ENCODE assay signal across 37 cellular contexts in the genomic region with DNA sequence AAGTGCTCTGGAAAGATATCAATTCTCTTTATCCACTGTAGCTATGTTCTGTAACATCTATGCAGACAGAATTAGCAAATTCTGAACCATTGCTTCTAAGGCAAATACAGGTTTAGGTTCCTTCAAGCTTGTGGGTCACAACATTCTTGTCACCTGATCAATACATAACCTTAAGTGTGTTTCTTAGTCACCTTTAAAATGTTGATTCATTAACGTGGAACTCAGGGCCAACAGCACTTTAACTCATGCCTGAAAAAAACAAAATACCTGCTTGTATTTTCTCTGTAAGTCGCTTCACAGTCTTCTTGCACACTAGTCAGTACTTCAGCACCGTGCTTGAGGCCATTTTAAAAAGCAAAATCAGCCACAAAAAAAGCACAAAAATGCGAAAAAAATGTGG. TPM values are rescaled to one million over a fixed set of nuclear protein-coding genes. Genes with fewer than 3 reads are reported as not detected.
"Had no signal": no experiment of that assay in that cellular context is flagged by ENCODE, and none has a peak within 500 bp of the region (broad histone marks: within the 10 kb centered on the region; RNA-seq: fewer than 3 reads in every experiment).

No MANE protein-coding gene starts in this region.

- H3K36me3 ChIP-seq: adrenal gland, breast epithelium had no signal

- H3K4me1 ChIP-seq: breast epithelium had no signal

- H3K4me1 Mint-ChIP-seq: activated CD4-positive, alpha-beta T cell treated with anti-CD3 and anti-CD28 coated beads for 36 hours; activated CD4-positive, alpha-beta T cell treated with anti-CD3 and anti-CD28 coated beads, Interleukin-2, amount 10 ng/mL, durations not matched to agents 24 days and 14 days; activated CD8-positive, alpha-beta memory T cell treated with anti-CD3 and anti-CD28 coated beads, Interleukin-2, amount 10 ng/mL, durations not matched to agents 7 days and 5 days; activated naive CD4-positive, alpha-beta T cell treated with anti-CD3 and anti-CD28 coated beads, Interleukin-2, amount 50 U/mL, for 24 hours; activated naive CD8-positive, alpha-beta T cell treated with anti-CD3 and anti-CD28 coated beads for 36 hours; activated naive CD8-positive, alpha-beta T cell treated with anti-CD3 and anti-CD28 coated beads, Interleukin-2, amount 50 U/mL, for 24 hours; central memory CD8-positive, alpha-beta T cell; T-helper 17 cell had no signal

- DNase-seq: activated CD4-positive, alpha-beta memory T cell treated with anti-CD3 and anti-CD28 coated beads for 36 hours; activated CD4-positive, alpha-beta T cell treated with anti-CD3 and anti-CD28 coated beads for 36 hours; activated CD4-positive, alpha-beta T cell treated with anti-CD3 and anti-CD28 coated beads, Interleukin-2, amount 10 ng/mL, durations not matched to agents 24 days and 14 days; activated CD4-positive, CD25-positive, alpha-beta regulatory T cell; activated CD4-positive, CD25-positive, alpha-beta regulatory T cell treated with anti-CD3 and anti-CD28 coated beads, Interleukin-2, amount 50 U/mL, for 72 hours; activated CD8-positive, alpha-beta memory T cell treated with anti-CD3 and anti-CD28 coated beads, Interleukin-2, amount 10 ng/mL, durations not matched to agents 7 days and 5 days; activated CD8-positive, alpha-beta memory T cell treated with anti-CD3 and anti-CD28 coated beads, Interleukin-2, amount 50 U/mL, for 4 hours; activated CD8-positive, alpha-beta T cell treated with anti-CD3 and anti-CD28 coated beads, Interleukin-2, amount 10 ng/mL, durations not matched to agents 7 days and 5 days; activated effector memory CD4-positive, alpha-beta T cell treated with anti-CD3 and anti-CD28 coated beads, Interleukin-2, amount 50 U/mL, for 16 hours; activated naive CD4-positive, alpha-beta T cell treated with anti-CD3 and anti-CD28 coated beads for 36 hours; activated naive CD8-positive, alpha-beta T cell treated with anti-CD3 and anti-CD28 coated beads for 36 hours; activated naive CD8-positive, alpha-beta T cell treated with anti-CD3 and anti-CD28 coated beads, Interleukin-2, amount 50 U/mL, for 24 hours; activated T-cell treated with anti-CD3 and anti-CD28 coated beads, Interleukin-2, amount 50 U/mL, for 1 hour; activated T-cell treated with anti-CD3 and anti-CD28 coated beads, Interleukin-2, amount 50 U/mL, for 48 hours; adrenal gland; amygdala; aorta; body of pancreas; dorsolateral prefrontal cortex; effector memory CD4-positive, alpha-beta T cell; endodermal cell; foreskin fibroblast; head of caudate nucleus; T-helper 1 cell; T-helper 17 cell; T1000 had no signal

- FAIRE-seq: frontal cortex had no signal

- H3K27me3 ChIP-seq: adrenal gland, body of pancreas, breast epithelium had no signal

- H3K4me3 ChIP-seq: adrenal gland, body of pancreas, breast epithelium, coronary artery, dorsolateral prefrontal cortex had no signal

- H3K27me3 Mint-ChIP-seq: activated CD4-positive, alpha-beta T cell treated with anti-CD3 and anti-CD28 coated beads, Interleukin-2, amount 10 ng/mL, durations not matched to agents 24 days and 14 days; dendritic cell treated with granulocyte-macrophage colony-stimulating factor and Interleukin-4, amounts not matched to agents 40 ng/mL and 50 ng/mL, for 4 days had no signal

- H3K36me3 Mint-ChIP-seq: activated CD4-positive, alpha-beta memory T cell treated with anti-CD3 and anti-CD28 coated beads for 36 hours; activated CD8-positive, alpha-beta memory T cell treated with anti-CD3 and anti-CD28 coated beads, Interleukin-2, amount 10 ng/mL, durations not matched to agents 7 days and 5 days; activated naive CD4-positive, alpha-beta T cell treated with anti-CD3 and anti-CD28 coated beads, Interleukin-2, amount 50 U/mL, for 24 hours; activated naive CD8-positive, alpha-beta T cell treated with anti-CD3 and anti-CD28 coated beads for 36 hours had no signal

- ATAC-seq: activated CD4-positive, alpha-beta T cell treated with anti-CD3 and anti-CD28 coated beads for 36 hours; activated CD8-positive, alpha-beta memory T cell treated with anti-CD3 and anti-CD28 coated beads, Interleukin-2, amount 10 ng/mL, durations not matched to agents 7 days and 5 days; activated CD8-positive, alpha-beta T cell treated with anti-CD3 and anti-CD28 coated beads, Interleukin-2, amount 10 ng/mL, durations not matched to agents 7 days and 5 days; activated naive CD8-positive, alpha-beta T cell treated with anti-CD3 and anti-CD28 coated beads, Interleukin-2, amount 50 U/mL, for 24 hours; body of pancreas; esophagus mucosa; T-helper 17 cell had no signal

- H3K27ac ChIP-seq: adrenal gland, body of pancreas, coronary artery, dorsolateral prefrontal cortex had no signal

- H3K27ac Mint-ChIP-seq: activated CD4-positive, alpha-beta memory T cell treated with anti-CD3 and anti-CD28 coated beads for 36 hours; activated CD4-positive, alpha-beta T cell treated with anti-CD3 and anti-CD28 coated beads for 36 hours; activated CD4-positive, alpha-beta T cell treated with anti-CD3 and anti-CD28 coated beads, Interleukin-2, amount 10 ng/mL, durations not matched to agents 24 days and 14 days; activated CD8-positive, alpha-beta memory T cell treated with anti-CD3 and anti-CD28 coated beads, Interleukin-2, amount 10 ng/mL, durations not matched to agents 7 days and 5 days; activated CD8-positive, alpha-beta T cell treated with anti-CD3 and anti-CD28 coated beads, Interleukin-2, amount 10 ng/mL, durations not matched to agents 7 days and 5 days; activated naive CD4-positive, alpha-beta T cell treated with anti-CD3 and anti-CD28 coated beads for 36 hours; activated naive CD4-positive, alpha-beta T cell treated with anti-CD3 and anti-CD28 coated beads, Interleukin-2, amount 50 U/mL, for 24 hours; activated naive CD8-positive, alpha-beta T cell treated with anti-CD3 and anti-CD28 coated beads for 36 hours; activated naive CD8-positive, alpha-beta T cell treated with anti-CD3 and anti-CD28 coated beads, Interleukin-2, amount 50 U/mL, for 24 hours; activated T-helper 1 cell treated with anti-CD3 and anti-CD28 coated beads, Interleukin-12 subunit alpha, Interleukin-12 subunit beta, Interleukin-2, Interleukin-4 antibody, amounts not matched to agents 30 ng/mL and 10 ng/mL and 1 ng/mL, durations not matched to agents 14 hours and 24 hours and 36 hours; activated T-helper 2 cell treated with anti-CD3 and anti-CD28 coated beads, Interferon-gamma antibody, Interleukin-2, Interleukin-4, amounts not matched to agents 10 μg/mL and 5 μg/mL and 100 μg/mL, durations not matched to agents 14 hours and 24 hours and 36 hours; dendritic cell treated with granulocyte-macrophage colony-stimulating factor and Interleukin-4, amounts not matched to agents 40 ng/mL and 50 ng/mL, for 4 days; endodermal cell; T-helper 17 cell; T-helper 2 cell treated with Interferon-gamma antibody and Interleukin-4, amounts not matched to agents 5 μg/mL and 100 μg/mL, for 36 hours had no signal

- H3K4me3 Mint-ChIP-seq: activated CD4-positive, alpha-beta memory T cell treated with anti-CD3 and anti-CD28 coated beads for 36 hours; activated CD4-positive, alpha-beta T cell treated with anti-CD3 and anti-CD28 coated beads for 36 hours; activated CD4-positive, alpha-beta T cell treated with anti-CD3 and anti-CD28 coated beads, Interleukin-2, amount 10 ng/mL, durations not matched to agents 24 days and 14 days; activated CD8-positive, alpha-beta memory T cell treated with anti-CD3 and anti-CD28 coated beads, Interleukin-2, amount 10 ng/mL, durations not matched to agents 7 days and 5 days; activated CD8-positive, alpha-beta T cell treated with anti-CD3 and anti-CD28 coated beads, Interleukin-2, amount 10 ng/mL, durations not matched to agents 7 days and 5 days; activated naive CD4-positive, alpha-beta T cell treated with anti-CD3 and anti-CD28 coated beads for 36 hours; activated naive CD4-positive, alpha-beta T cell treated with anti-CD3 and anti-CD28 coated beads, Interleukin-2, amount 50 U/mL, for 24 hours; activated naive CD8-positive, alpha-beta T cell treated with anti-CD3 and anti-CD28 coated beads for 36 hours; activated naive CD8-positive, alpha-beta T cell treated with anti-CD3 and anti-CD28 coated beads, Interleukin-2, amount 50 U/mL, for 24 hours; activated T-helper 1 cell treated with anti-CD3 and anti-CD28 coated beads, Interleukin-12 subunit alpha, Interleukin-12 subunit beta, Interleukin-2, Interleukin-4 antibody, amounts not matched to agents 30 ng/mL and 10 ng/mL and 1 ng/mL, durations not matched to agents 14 hours and 24 hours and 36 hours; central memory CD8-positive, alpha-beta T cell; dendritic cell treated with granulocyte-macrophage colony-stimulating factor and Interleukin-4, amounts not matched to agents 40 ng/mL and 50 ng/mL, for 4 days; endodermal cell; T-helper 17 cell; T-helper 2 cell treated with Interferon-gamma antibody and Interleukin-4, amounts not matched to agents 5 μg/mL and 100 μg/mL, for 36 hours had no signal

- H3K9me3 ChIP-seq: adrenal gland, body of pancreas, breast epithelium had no signal

- H3K9me3 Mint-ChIP-seq: activated CD4-positive, alpha-beta memory T cell treated with anti-CD3 and anti-CD28 coated beads for 36 hours; activated CD4-positive, alpha-beta T cell treated with anti-CD3 and anti-CD28 coated beads, Interleukin-2, amount 10 ng/mL, durations not matched to agents 24 days and 14 days; activated naive CD4-positive, alpha-beta T cell treated with anti-CD3 and anti-CD28 coated beads for 36 hours; activated naive CD4-positive, alpha-beta T cell treated with anti-CD3 and anti-CD28 coated beads, Interleukin-2, amount 50 U/mL, for 24 hours; activated naive CD8-positive, alpha-beta T cell treated with anti-CD3 and anti-CD28 coated beads for 36 hours; activated naive CD8-positive, alpha-beta T cell treated with anti-CD3 and anti-CD28 coated beads, Interleukin-2, amount 50 U/mL, for 24 hours; activated T-helper 1 cell treated with anti-CD3 and anti-CD28 coated beads, Interleukin-12 subunit alpha, Interleukin-12 subunit beta, Interleukin-2, Interleukin-4 antibody, amounts not matched to agents 30 ng/mL and 10 ng/mL and 1 ng/mL, durations not matched to agents 14 hours and 24 hours and 36 hours; activated T-helper 2 cell treated with anti-CD3 and anti-CD28 coated beads, Interferon-gamma antibody, Interleukin-2, Interleukin-4, amounts not matched to agents 10 μg/mL and 5 μg/mL and 100 μg/mL, durations not matched to agents 14 hours and 24 hours and 36 hours; central memory CD8-positive, alpha-beta T cell; dendritic cell treated with granulocyte-macrophage colony-stimulating factor and Interleukin-4, amounts not matched to agents 40 ng/mL and 50 ng/mL, for 4 days; endodermal cell; T-helper 2 cell treated with Interferon-gamma antibody and Interleukin-4, amounts not matched to agents 5 μg/mL and 100 μg/mL, for 36 hours had no signal

RNA-seq across cellular contexts. Expression of a gene that starts 35.2 kb away (rescaled TPM):
- total RNA-seq: activated CD4-positive, alpha-beta memory T cell treated with anti-CD3 and anti-CD28 coated beads for 36 hours; activated CD4-positive, alpha-beta T cell treated with anti-CD3 and anti-CD28 coated beads for 36 hours; activated CD8-positive, alpha-beta memory T cell treated with anti-CD3 and anti-CD28 coated beads for 36 hours; activated CD8-positive, alpha-beta T cell treated with anti-CD3 and anti-CD28 coated beads, Interleukin-2, amount 10 ng/mL, durations not matched to agents 7 days and 5 days; activated naive CD4-positive, alpha-beta T cell treated with anti-CD3 and anti-CD28 coated beads for 36 hours; activated naive CD8-positive, alpha-beta T cell treated with anti-CD3 and anti-CD28 coated beads for 36 hours; activated T-helper 2 cell treated with anti-CD3 and anti-CD28 coated beads, Interferon-gamma antibody, Interleukin-2, Interleukin-4, amounts not matched to agents 10 μg/mL and 5 μg/mL and 100 μg/mL, durations not matched to agents 14 hours and 24 hours and 36 hours; T-helper 17 cell had no signal
